ENCODE assay signal across 31 cellular contexts in the genomic region with DNA sequence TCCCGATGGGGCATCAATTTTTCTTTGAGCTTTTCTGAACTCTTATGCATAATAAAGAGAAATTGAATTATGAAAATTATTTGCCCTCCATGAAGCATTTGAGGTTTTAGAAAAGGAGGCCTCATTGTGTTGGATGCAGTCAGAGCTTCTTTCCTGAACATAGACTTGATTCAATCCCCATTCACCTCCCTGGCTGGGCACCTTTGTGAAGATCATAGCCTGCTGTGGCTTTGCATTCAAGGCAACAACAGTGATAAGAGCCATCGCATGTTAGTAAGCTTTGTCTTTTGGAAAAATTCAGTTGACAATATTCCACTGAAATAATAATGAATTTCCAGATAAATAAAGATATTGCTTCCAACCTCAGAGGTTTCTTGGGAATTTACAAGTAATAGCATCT.
"Had no signal": no experiment of that assay in that cellular context is flagged by ENCODE, and none has a peak within 500 bp of the region (broad histone marks: within the 10 kb centered on the region; RNA-seq: fewer than 3 reads in every experiment).

No MANE protein-coding gene starts in this region.

- H3K36me3 ChIP-seq: MG63 had no signal

- H3K4me2 ChIP-seq: KMS-11 had no signal

- H3K9ac ChIP-seq: KMS-11 had no signal

- H3K9me3 ChIP-seq: MG63 had no signal

- H3K27ac ChIP-seq: KMS-11 had no signal

- DNase-seq: Karpas-422, Kasumi-1, MG63, MM.1S, MV-4-11, NCI-H1048, NCI-H1092, NCI-H1092 treated with DMSO at 0.1 percent for 48 hours, NCI-H1105, NCI-H1105 treated with DMSO at 0.1 percent for 48 hours, NCI-H1417 treated with DMSO at 0.1 percent for 48 hours, NCI-H1436, NCI-H1436 treated with DMSO at 0.1 percent for 48 hours, NCI-H146, NCI-H1694, NCI-H1694 treated with DMSO at 0.1 percent for 48 hours, NCI-H187, NCI-H187 treated with DMSO at 0.1 percent for 48 hours, NCI-H1930, NCI-H2029, NCI-H2029 treated with DMSO at 0.1 percent for 48 hours, NCI-H2081, NCI-H2081 treated with DMSO at 0.1 percent for 48 hours, NCI-H2107, NCI-H226, NCI-H345, NCI-H446, NCI-H446 treated with DMSO at 0.1 percent for 48 hours, NCI-H510A, NCI-H510A treated with DMSO at 0.1 percent for 48 hours had no signal

- H3K27me3 ChIP-seq: MG63 had no signal

- H3K4me3 ChIP-seq: MG63 had no signal
